9 cellular contexts compared by ENCODE assay signal in the genomic region with DNA sequence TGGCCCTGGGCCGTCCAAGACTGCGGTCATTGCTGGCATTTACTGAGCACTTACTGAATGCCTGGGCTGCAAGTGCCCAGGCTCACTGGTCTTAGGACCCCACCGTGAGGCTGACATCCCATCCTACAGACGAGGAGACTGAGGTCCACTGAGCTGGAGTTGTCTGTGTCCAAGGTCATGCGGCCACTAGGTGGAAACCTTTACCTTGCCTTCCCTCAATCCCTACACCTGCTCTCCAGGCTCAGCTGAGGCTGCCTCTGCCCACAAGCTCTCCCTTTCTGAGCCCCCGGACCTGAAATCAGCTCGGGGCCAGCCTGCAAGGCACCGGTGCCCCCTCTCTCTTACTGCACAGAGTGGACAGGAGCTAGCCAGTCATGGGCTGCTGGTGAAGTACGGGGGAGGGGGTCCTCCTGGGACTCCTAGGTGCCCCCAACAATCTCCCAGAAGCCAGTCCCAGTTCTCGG. TPM values are rescaled to one million over a fixed set of nuclear protein-coding genes. Genes with fewer than 3 reads are reported as not detected.
DNase-seq lines count a peak whose midpoint lies in the region; ATAC-seq and TF ChIP-seq lines count a peak whose summit lies in the region.
"Had no signal": no experiment of that assay in that cellular context is flagged by ENCODE, and none has a peak within 500 bp of the region (broad histone marks: within the 10 kb centered on the region; RNA-seq: fewer than 3 reads in every experiment).

No MANE protein-coding gene starts in this region.

- H3K27ac ChIP-seq in upper lobe of left lung, result no peak overlapping the region

- peak overlapping the region in 4 of 5 experiments; percentile 49 to 85 (median 54) for H3K27ac Mint-ChIP-seq in brain

- peaks cover 0 to 28% (median 21%) of the 10 kb centered on the region in 4 donors for H3K27me3 ChIP-seq in upper lobe of left lung

- peak overlapping the region; percentile 79 to 84 (median 82) for H3K4me3 Mint-ChIP-seq in brain

- in situ Hi-C loops in SK-MEL-5 (cut with HindIII; ENCODE audit: low pct_unique_long_range_greater_than_20kb, low sequenced_read_pairs), result no loop called here

- no peaks in the 10 kb centered on the region for H3K36me3 Mint-ChIP-seq in brain

- H3K9me3 ChIP-seq in upper lobe of left lung, result no peaks in the 10 kb centered on the region

- peak; percentile 28 to 53 for ATAC-seq in upper lobe of left lung (ENCODE audit: low FRiP score in 2 of 2)
- no peak for ATAC-seq in GM18873 (IDR thresholded peaks at IDR 0.05; ENCODE audit: low FRiP score, unreplicated experiment)
- no peak for ATAC-seq in HG03139 (IDR thresholded peaks at IDR 0.05; ENCODE audit: unreplicated experiment)

- TF ChIP-seq POLR2A in upper lobe of left lung (IDR thresholded peaks at IDR 0.05), result no peak

- DNase-seq in EL (peak; percentile 44), SK-MEL-5 (ENCODE audit: low read depth, low spot score) (peak; percentile 63), kidney tubule cell (ENCODE audit: low spot score) (peak; percentile 76), upper lobe of left lung (peak in 1 of 2 donors; percentile 65)

- TF ChIP-seq EP300 in Ishikawa (IDR thresholded peaks at IDR 0.05; ENCODE audit: borderline replicate concordance) (no peak), upper lobe of left lung (IDR thresholded peaks at IDR 0.05) (no peak)

- WGBS in upper lobe of left lung, 2 donors, result 0 to 8% methylated on average over 2 to 8 of the region's 10 CpGs

- no peak overlapping the region for H3K4me3 ChIP-seq in upper lobe of left lung

- TF ChIP-seq RAD21 in Ishikawa (IDR thresholded peaks at IDR 0.05; ENCODE audit: low read depth), result peak; percentile 79

- peaks cover 8% of the 10 kb centered on the region for H3K27me3 Mint-ChIP-seq in brain

- no peaks in the 10 kb centered on the region for H3K36me3 ChIP-seq in upper lobe of left lung

- H3K4me1 Mint-ChIP-seq in brain, result peaks cover 18% of the 10 kb centered on the region

- H3K4me1 ChIP-seq in upper lobe of left lung, result peaks cover 11 to 20% (median 14%) of the 10 kb centered on the region in 4 donors

- H3K9me3 Mint-ChIP-seq in brain, result peaks cover 0 to 6% (median 0%) of the 10 kb centered on the region in 5 experiments

- TF ChIP-seq CTCF in brain (conservative IDR thresholded peaks at IDR 0.05) (peak; percentile 39 to 61), upper lobe of left lung (IDR thresholded peaks at IDR 0.05) (peak; percentile 39 to 67 (median 50))

TF ChIP-seq in Ishikawa, 13 proteins besides CTCF, POLR2A, EP300 and RAD21:
- TF ChIP-seq FOXM1 (IDR thresholded peaks at IDR 0.05; ENCODE audit: borderline replicate concordance, low read depth), result no peak
- TF ChIP-seq NFIC (IDR thresholded peaks at IDR 0.05), result no peak
- TF ChIP-seq, protein P1, sequence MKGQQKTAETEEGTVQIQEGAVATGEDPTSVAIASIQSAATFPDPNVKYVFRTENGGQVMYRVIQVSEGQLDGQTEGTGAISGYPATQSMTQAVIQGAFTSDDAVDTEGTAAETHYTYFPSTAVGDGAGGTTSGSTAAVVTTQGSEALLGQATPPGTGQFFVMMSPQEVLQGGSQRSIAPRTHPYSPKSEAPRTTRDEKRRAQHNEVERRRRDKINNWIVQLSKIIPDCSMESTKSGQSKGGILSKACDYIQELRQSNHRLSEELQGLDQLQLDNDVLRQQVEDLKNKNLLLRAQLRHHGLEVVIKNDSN (IDR thresholded peaks at IDR 0.05), result no peak
- TF ChIP-seq EGR1 (IDR thresholded peaks at IDR 0.05), result no peak
- TF ChIP-seq TEAD4 (IDR thresholded peaks at IDR 0.05), result no peak
- TF ChIP-seq, protein P2, sequence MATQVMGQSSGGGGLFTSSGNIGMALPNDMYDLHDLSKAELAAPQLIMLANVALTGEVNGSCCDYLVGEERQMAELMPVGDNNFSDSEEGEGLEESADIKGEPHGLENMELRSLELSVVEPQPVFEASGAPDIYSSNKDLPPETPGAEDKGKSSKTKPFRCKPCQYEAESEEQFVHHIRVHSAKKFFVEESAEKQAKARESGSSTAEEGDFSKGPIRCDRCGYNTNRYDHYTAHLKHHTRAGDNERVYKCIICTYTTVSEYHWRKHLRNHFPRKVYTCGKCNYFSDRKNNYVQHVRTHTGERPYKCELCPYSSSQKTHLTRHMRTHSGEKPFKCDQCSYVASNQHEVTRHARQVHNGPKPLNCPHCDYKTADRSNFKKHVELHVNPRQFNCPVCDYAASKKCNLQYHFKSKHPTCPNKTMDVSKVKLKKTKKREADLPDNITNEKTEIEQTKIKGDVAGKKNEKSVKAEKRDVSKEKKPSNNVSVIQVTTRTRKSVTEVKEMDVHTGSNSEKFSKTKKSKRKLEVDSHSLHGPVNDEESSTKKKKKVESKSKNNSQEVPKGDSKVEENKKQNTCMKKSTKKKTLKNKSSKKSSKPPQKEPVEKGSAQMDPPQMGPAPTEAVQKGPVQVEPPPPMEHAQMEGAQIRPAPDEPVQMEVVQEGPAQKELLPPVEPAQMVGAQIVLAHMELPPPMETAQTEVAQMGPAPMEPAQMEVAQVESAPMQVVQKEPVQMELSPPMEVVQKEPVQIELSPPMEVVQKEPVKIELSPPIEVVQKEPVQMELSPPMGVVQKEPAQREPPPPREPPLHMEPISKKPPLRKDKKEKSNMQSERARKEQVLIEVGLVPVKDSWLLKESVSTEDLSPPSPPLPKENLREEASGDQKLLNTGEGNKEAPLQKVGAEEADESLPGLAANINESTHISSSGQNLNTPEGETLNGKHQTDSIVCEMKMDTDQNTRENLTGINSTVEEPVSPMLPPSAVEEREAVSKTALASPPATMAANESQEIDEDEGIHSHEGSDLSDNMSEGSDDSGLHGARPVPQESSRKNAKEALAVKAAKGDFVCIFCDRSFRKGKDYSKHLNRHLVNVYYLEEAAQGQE (IDR thresholded peaks at IDR 0.05; ENCODE audit: low read depth), result no peak
- no peak; the same call in 1 of the 2 replicates for TF ChIP-seq ZBTB7A (IDR thresholded peaks at IDR 0.05; ENCODE audit: low read depth)
- TF ChIP-seq, protein P3, sequence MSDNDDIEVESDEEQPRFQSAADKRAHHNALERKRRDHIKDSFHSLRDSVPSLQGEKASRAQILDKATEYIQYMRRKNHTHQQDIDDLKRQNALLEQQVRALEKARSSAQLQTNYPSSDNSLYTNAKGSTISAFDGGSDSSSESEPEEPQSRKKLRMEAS (IDR thresholded peaks at IDR 0.05), result 0 out of 2 replicates have a peak, but pooled peaks have one; percentile 9

RNA-seq across cellular contexts. Expression of a gene that starts 1.5 kb away (rescaled TPM):
- total RNA-seq in SK-MEL-5 (2014; rRNA removed; shearing (Covaris generic)), result 0.67 and 0.95 TPM in 2 replicates
- 1.4 TPM in 2 replicates for polyA plus RNA-seq in SK-MEL-5 (2015; cell fraction: cytosol; rRNA removed)
- polyA plus RNA-seq in SK-MEL-5 (2015; cell fraction: nucleus; rRNA removed), result 11.4 and 11.8 TPM in 2 replicates
- 17.2 TPM for polyA plus RNA-seq in brain (ENCODE audit: insufficient read depth, low read depth, low replicate concordance)
- total RNA-seq in upper lobe of left lung, result 1 to 10 TPM in 1 of 6 donors, under 1 TPM in 2, not detected in 3; 0.06 to 1.0 (median 0.15) TPM
- total RNA-seq: subcutaneous adipose tissue had no signal

RNA-seq across cellular contexts. Expression of a gene that starts 10.4 kb away (rescaled TPM):
- 29.9 and 33.4 TPM in 2 replicates for total RNA-seq in SK-MEL-5 (2014; rRNA removed; shearing (Covaris generic))
- 165 and 169 TPM in 2 replicates for polyA plus RNA-seq in SK-MEL-5 (2015; cell fraction: cytosol; rRNA removed)
- 162 and 165 TPM in 2 replicates for polyA plus RNA-seq in SK-MEL-5 (2015; cell fraction: nucleus; rRNA removed)
- polyA plus RNA-seq in brain (ENCODE audit: insufficient read depth, low read depth, low replicate concordance), result 131 TPM
- total RNA-seq in upper lobe of left lung, result 10 to 100 TPM; 24.6 to 93.2 (median 47.7) TPM

RNA-seq across cellular contexts. Expression of a gene that starts 15.8 kb away (rescaled TPM):
- total RNA-seq in SK-MEL-5 (2014; rRNA removed; shearing (Covaris generic)), result 0.96 and 1.6 TPM in 2 replicates
- polyA plus RNA-seq in SK-MEL-5 (2015; cell fraction: cytosol; rRNA removed), result 0.92 and 1.0 TPM in 2 replicates
- polyA plus RNA-seq in SK-MEL-5 (2015; cell fraction: nucleus; rRNA removed), result 16.2 and 18.4 TPM in 2 replicates
- 5.1 TPM for polyA plus RNA-seq in brain (ENCODE audit: insufficient read depth, low read depth, low replicate concordance)
- 10 to 100 TPM in 3 of 6 donors, 1 to 10 TPM in 3; 4.0 to 70.2 (median 10.8) TPM for total RNA-seq in upper lobe of left lung

RNA-seq across cellular contexts. Expression of a gene that starts 19.8 kb away (rescaled TPM):
- 13.6 and 15.1 TPM in 2 replicates for total RNA-seq in SK-MEL-5 (2014; rRNA removed; shearing (Covaris generic))
- 19.9 and 24.9 TPM in 2 replicates for polyA plus RNA-seq in SK-MEL-5 (2015; cell fraction: cytosol; rRNA removed)
- 57.5 and 59.0 TPM in 2 replicates for polyA plus RNA-seq in SK-MEL-5 (2015; cell fraction: nucleus; rRNA removed)
- 16.7 TPM for polyA plus RNA-seq in brain (ENCODE audit: insufficient read depth, low read depth, low replicate concordance)
- 10 to 100 TPM; 18.6 to 32.5 (median 21.7) TPM for total RNA-seq in upper lobe of left lung

RNA-seq across cellular contexts. Expression of a gene that starts 28.5 kb away (rescaled TPM):
- total RNA-seq in SK-MEL-5 (2014; rRNA removed; shearing (Covaris generic)), result 17.5 and 19.0 TPM in 2 replicates
- 20.6 and 21.5 TPM in 2 replicates for polyA plus RNA-seq in SK-MEL-5 (2015; cell fraction: cytosol; rRNA removed)
- 150 and 188 TPM in 2 replicates for polyA plus RNA-seq in SK-MEL-5 (2015; cell fraction: nucleus; rRNA removed)
- 20.9 TPM for polyA plus RNA-seq in brain (ENCODE audit: insufficient read depth, low read depth, low replicate concordance)
- 100 to 1,000 TPM in 1 of 6 donors, 10 to 100 TPM in 5; 24.9 to 153 (median 32.9) TPM for total RNA-seq in upper lobe of left lung

Comparison
In these comparisons a context has a peak if more than half of its experiments do, and no peak if none do; other contexts are left out.
1. ATAC-seq: peak in upper lobe of left lung (2 of 2); none in GM18873 (single experiment) and HG03139 (single experiment).